ENCODE assay signal across 1 cellular context in genomic region chr1:82337635-82338034, GRCh38.
TF ChIP-seq lines count a peak whose summit lies in the region.

No MANE protein-coding gene starts in this region.

TF ChIP-seq in GM12878, 131 proteins besides CTCF, POLR2A, EP300 and RAD21 (continued from another document and continues in another):
- TF ChIP-seq, protein P1, sequence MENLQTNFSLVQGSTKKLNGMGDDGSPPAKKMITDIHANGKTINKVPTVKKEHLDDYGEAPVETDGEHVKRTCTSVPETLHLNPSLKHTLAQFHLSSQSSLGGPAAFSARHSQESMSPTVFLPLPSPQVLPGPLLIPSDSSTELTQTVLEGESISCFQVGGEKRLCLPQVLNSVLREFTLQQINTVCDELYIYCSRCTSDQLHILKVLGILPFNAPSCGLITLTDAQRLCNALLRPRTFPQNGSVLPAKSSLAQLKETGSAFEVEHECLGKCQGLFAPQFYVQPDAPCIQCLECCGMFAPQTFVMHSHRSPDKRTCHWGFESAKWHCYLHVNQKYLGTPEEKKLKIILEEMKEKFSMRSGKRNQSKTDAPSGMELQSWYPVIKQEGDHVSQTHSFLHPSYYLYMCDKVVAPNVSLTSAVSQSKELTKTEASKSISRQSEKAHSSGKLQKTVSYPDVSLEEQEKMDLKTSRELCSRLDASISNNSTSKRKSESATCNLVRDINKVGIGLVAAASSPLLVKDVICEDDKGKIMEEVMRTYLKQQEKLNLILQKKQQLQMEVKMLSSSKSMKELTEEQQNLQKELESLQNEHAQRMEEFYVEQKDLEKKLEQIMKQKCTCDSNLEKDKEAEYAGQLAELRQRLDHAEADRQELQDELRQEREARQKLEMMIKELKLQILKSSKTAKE (IDR thresholded peaks at IDR 0.05; ENCODE audit: low read depth, poor library complexity, severe bottlenecking): peak; percentile 42
- TF ChIP-seq MYC (IDR thresholded peaks at IDR 0.05; ENCODE audit: insufficient read depth, insufficient read length, insufficient replicate concordance, low read length, severe bottlenecking) (no peak), BMI1 (IDR thresholded peaks at IDR 0.05; ENCODE audit: borderline replicate concordance) (peak; percentile 50), ZNF384 (IDR thresholded peaks at IDR 0.05; ENCODE audit: borderline replicate concordance, low read depth, low read length) (no peak), USF1 (IDR thresholded peaks at IDR 0.05; ENCODE audit: borderline replicate concordance, extremely low read length, insufficient read depth, low read depth, low read length) (no peak), RAD51 (IDR thresholded peaks at IDR 0.05) (no peak), NKRF (conservative IDR thresholded peaks at IDR 0.05) (no peak), BRCA1 (IDR thresholded peaks at IDR 0.05; ENCODE audit: low read depth, low read length) (no peak), SP1 (IDR thresholded peaks at IDR 0.05; ENCODE audit: low read depth, low read length) (no peak), E2F8 (IDR thresholded peaks at IDR 0.05; ENCODE audit: low read depth, partially characterized antibody) (no peak), POU2F2 (IDR thresholded peaks at IDR 0.05; ENCODE audit: borderline replicate concordance, low read depth, low read length) (no peak), PBX3 (IDR thresholded peaks at IDR 0.05; ENCODE audit: insufficient replicate concordance, low read depth, low read length) (no peak), JUNB (IDR thresholded peaks at IDR 0.05) (peak; percentile 85), ZBTB40 (IDR thresholded peaks at IDR 0.05; ENCODE audit: borderline replicate concordance) (no peak), FOXM1 (IDR thresholded peaks at IDR 0.05; ENCODE audit: low read depth, low read length) (0 out of 2 replicates have a peak, but pooled peaks have one; percentile 27), RB1 (IDR thresholded peaks at IDR 0.05; ENCODE audit: borderline replicate concordance) (no peak), KAT2A (conservative IDR thresholded peaks at IDR 0.05; ENCODE audit: control insufficient read depth, low read depth, low read length) (no peak), BCL11A (IDR thresholded peaks at IDR 0.05; ENCODE audit: low read depth, low read length) (peak; percentile 44; the same call in 1 of the 2 replicates), SMC3 (IDR thresholded peaks at IDR 0.05; ENCODE audit: borderline replicate concordance, low read length) (no peak), ZNF622 (IDR thresholded peaks at IDR 0.05) (no peak), JUND (IDR thresholded peaks at IDR 0.05; ENCODE audit: low read depth, low read length) (no peak), TCF3 (IDR thresholded peaks at IDR 0.05; ENCODE audit: borderline replicate concordance, insufficient read depth, low read depth, low read length) (no peak), CBX5 (IDR thresholded peaks at IDR 0.05; ENCODE audit: low read depth) (no peak), RBBP5 (conservative IDR thresholded peaks at IDR 0.05) (no peak), POLR2AphosphoS2 (IDR thresholded peaks at IDR 0.05; ENCODE audit: low read depth, low read length) (no peak), BHLHE40 (IDR thresholded peaks at IDR 0.05; ENCODE audit: borderline replicate concordance in 1 of 2, low read depth in 2 of 2, low read length in 1 of 2) (no peak), LARP7 (IDR thresholded peaks at IDR 0.05) (no peak), ZNF592 (IDR thresholded peaks at IDR 0.05) (no peak), MEF2B (IDR thresholded peaks at IDR 0.05; ENCODE audit: partially characterized antibody, poor library complexity, severe bottlenecking) (no peak), BACH1 (IDR thresholded peaks at IDR 0.05; ENCODE audit: borderline replicate concordance) (no peak), IKZF2 (IDR thresholded peaks at IDR 0.05) (no peak), RELA (IDR thresholded peaks at IDR 0.05; ENCODE audit: borderline replicate concordance, partially characterized antibody) (no peak), ESRRA (IDR thresholded peaks at IDR 0.05; ENCODE audit: low read length) (no peak), CHD4 (IDR thresholded peaks at IDR 0.05) (no peak)
- TF ChIP-seq, protein P2, sequence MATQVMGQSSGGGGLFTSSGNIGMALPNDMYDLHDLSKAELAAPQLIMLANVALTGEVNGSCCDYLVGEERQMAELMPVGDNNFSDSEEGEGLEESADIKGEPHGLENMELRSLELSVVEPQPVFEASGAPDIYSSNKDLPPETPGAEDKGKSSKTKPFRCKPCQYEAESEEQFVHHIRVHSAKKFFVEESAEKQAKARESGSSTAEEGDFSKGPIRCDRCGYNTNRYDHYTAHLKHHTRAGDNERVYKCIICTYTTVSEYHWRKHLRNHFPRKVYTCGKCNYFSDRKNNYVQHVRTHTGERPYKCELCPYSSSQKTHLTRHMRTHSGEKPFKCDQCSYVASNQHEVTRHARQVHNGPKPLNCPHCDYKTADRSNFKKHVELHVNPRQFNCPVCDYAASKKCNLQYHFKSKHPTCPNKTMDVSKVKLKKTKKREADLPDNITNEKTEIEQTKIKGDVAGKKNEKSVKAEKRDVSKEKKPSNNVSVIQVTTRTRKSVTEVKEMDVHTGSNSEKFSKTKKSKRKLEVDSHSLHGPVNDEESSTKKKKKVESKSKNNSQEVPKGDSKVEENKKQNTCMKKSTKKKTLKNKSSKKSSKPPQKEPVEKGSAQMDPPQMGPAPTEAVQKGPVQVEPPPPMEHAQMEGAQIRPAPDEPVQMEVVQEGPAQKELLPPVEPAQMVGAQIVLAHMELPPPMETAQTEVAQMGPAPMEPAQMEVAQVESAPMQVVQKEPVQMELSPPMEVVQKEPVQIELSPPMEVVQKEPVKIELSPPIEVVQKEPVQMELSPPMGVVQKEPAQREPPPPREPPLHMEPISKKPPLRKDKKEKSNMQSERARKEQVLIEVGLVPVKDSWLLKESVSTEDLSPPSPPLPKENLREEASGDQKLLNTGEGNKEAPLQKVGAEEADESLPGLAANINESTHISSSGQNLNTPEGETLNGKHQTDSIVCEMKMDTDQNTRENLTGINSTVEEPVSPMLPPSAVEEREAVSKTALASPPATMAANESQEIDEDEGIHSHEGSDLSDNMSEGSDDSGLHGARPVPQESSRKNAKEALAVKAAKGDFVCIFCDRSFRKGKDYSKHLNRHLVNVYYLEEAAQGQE (IDR thresholded peaks at IDR 0.05; ENCODE audit: low read depth, low read length): no peak
- TF ChIP-seq, protein P3, sequence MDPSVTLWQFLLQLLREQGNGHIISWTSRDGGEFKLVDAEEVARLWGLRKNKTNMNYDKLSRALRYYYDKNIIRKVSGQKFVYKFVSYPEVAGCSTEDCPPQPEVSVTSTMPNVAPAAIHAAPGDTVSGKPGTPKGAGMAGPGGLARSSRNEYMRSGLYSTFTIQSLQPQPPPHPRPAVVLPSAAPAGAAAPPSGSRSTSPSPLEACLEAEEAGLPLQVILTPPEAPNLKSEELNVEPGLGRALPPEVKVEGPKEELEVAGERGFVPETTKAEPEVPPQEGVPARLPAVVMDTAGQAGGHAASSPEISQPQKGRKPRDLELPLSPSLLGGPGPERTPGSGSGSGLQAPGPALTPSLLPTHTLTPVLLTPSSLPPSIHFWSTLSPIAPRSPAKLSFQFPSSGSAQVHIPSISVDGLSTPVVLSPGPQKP (IDR thresholded peaks at IDR 0.05; ENCODE audit: low read depth, low read length): no peak
